1 cellular context compared by ENCODE assay signal in genomic region chr2:26241928-26242436, GRCh38.
TF ChIP-seq lines count a peak whose summit lies in the region.

No MANE protein-coding gene starts in this region.

TF ChIP-seq in GM23338, 12 proteins besides CTCF, POLR2A, EP300 and RAD21 (continued from another document):
- TF ChIP-seq, protein P1, sequence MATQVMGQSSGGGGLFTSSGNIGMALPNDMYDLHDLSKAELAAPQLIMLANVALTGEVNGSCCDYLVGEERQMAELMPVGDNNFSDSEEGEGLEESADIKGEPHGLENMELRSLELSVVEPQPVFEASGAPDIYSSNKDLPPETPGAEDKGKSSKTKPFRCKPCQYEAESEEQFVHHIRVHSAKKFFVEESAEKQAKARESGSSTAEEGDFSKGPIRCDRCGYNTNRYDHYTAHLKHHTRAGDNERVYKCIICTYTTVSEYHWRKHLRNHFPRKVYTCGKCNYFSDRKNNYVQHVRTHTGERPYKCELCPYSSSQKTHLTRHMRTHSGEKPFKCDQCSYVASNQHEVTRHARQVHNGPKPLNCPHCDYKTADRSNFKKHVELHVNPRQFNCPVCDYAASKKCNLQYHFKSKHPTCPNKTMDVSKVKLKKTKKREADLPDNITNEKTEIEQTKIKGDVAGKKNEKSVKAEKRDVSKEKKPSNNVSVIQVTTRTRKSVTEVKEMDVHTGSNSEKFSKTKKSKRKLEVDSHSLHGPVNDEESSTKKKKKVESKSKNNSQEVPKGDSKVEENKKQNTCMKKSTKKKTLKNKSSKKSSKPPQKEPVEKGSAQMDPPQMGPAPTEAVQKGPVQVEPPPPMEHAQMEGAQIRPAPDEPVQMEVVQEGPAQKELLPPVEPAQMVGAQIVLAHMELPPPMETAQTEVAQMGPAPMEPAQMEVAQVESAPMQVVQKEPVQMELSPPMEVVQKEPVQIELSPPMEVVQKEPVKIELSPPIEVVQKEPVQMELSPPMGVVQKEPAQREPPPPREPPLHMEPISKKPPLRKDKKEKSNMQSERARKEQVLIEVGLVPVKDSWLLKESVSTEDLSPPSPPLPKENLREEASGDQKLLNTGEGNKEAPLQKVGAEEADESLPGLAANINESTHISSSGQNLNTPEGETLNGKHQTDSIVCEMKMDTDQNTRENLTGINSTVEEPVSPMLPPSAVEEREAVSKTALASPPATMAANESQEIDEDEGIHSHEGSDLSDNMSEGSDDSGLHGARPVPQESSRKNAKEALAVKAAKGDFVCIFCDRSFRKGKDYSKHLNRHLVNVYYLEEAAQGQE (IDR thresholded peaks at IDR 0.05; ENCODE audit: unreplicated experiment): no peak
- no peak for TF ChIP-seq STAT1 (IDR thresholded peaks at IDR 0.05; ENCODE audit: unreplicated experiment)
- TF ChIP-seq EZH2 (IDR thresholded peaks at IDR 0.05; ENCODE audit: low read depth, unreplicated experiment): no peak
- TF ChIP-seq ZNF114 (CRISPR knock-in tag; IDR thresholded peaks at IDR 0.05): no peak
- TF ChIP-seq JUNB (IDR thresholded peaks at IDR 0.05; ENCODE audit: unreplicated experiment): no peak
- no peak for TF ChIP-seq NANOG (IDR thresholded peaks at IDR 0.05; ENCODE audit: borderline replicate concordance)
- TF ChIP-seq, protein P2, sequence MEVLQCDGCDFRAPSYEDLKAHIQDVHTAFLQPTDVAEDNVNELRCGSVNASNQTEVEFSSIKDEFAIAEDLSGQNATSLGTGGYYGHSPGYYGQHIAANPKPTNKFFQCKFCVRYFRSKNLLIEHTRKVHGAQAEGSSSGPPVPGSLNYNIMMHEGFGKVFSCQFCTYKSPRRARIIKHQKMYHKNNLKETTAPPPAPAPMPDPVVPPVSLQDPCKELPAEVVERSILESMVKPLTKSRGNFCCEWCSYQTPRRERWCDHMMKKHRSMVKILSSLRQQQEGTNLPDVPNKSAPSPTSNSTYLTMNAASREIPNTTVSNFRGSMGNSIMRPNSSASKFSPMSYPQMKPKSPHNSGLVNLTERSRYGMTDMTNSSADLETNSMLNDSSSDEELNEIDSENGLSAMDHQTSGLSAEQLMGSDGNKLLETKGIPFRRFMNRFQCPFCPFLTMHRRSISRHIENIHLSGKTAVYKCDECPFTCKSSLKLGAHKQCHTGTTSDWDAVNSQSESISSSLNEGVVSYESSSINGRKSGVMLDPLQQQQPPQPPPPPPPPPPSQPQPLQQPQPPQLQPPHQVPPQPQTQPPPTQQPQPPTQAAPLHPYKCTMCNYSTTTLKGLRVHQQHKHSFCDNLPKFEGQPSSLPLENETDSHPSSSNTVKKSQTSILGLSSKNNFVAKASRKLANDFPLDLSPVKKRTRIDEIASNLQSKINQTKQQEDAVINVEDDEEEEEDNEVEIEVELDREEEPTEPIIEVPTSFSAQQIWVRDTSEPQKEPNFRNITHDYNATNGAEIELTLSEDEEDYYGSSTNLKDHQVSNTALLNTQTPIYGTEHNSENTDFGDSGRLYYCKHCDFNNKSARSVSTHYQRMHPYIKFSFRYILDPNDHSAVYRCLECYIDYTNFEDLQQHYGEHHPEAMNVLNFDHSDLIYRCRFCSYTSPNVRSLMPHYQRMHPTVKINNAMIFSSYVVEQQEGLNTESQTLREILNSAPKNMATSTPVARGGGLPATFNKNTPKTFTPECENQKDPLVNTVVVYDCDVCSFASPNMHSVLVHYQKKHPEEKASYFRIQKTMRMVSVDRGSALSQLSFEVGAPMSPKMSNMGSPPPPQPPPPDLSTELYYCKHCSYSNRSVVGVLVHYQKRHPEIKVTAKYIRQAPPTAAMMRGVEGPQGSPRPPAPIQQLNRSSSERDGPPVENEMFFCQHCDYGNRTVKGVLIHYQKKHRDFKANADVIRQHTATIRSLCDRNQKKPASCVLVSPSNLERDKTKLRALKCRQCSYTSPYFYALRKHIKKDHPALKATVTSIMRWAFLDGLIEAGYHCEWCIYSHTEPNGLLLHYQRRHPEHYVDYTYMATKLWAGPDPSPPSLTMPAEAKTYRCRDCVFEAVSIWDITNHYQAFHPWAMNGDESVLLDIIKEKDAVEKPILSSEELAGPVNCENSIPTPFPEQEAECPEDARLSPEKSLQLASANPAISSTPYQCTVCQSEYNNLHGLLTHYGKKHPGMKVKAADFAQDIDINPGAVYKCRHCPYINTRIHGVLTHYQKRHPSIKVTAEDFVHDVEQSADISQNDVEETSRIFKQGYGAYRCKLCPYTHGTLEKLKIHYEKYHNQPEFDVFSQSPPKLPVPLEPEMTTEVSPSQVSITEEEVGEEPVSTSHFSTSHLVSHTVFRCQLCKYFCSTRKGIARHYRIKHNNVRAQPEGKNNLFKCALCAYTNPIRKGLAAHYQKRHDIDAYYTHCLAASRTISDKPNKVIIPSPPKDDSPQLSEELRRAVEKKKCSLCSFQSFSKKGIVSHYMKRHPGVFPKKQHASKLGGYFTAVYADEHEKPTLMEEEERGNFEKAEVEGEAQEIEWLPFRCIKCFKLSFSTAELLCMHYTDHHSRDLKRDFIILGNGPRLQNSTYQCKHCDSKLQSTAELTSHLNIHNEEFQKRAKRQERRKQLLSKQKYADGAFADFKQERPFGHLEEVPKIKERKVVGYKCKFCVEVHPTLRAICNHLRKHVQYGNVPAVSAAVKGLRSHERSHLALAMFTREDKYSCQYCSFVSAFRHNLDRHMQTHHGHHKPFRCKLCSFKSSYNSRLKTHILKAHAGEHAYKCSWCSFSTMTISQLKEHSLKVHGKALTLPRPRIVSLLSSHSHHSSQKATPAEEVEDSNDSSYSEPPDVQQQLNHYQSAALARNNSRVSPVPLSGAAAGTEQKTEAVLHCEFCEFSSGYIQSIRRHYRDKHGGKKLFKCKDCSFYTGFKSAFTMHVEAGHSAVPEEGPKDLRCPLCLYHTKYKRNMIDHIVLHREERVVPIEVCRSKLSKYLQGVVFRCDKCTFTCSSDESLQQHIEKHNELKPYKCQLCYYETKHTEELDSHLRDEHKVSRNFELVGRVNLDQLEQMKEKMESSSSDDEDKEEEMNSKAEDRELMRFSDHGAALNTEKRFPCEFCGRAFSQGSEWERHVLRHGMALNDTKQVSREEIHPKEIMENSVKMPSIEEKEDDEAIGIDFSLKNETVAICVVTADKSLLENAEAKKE (CRISPR knock-in tag; IDR thresholded peaks at IDR 0.05): no peak
